ENCODE assay signal across 25 cellular contexts in the genomic region with DNA sequence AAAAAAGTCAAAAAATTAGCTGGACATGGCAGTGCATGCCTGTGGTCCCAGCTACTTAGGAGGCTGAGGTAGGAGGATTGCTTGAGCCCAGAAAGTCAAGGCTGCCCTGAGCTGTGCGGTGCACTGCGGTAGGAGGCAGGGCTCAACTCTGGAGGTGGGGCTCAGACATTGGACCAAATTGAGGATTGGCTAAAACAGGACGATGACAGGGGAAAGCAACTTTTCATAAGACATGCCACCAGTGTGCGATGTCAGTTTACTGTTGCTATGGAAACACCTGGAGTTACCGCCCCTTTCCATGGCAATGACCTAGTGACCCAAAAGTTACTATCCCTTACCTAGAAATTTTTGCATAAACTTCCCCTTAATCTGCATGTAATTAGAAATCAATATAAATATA.
DNase-seq lines count a peak whose midpoint lies in the region; ATAC-seq and TF ChIP-seq lines count a peak whose summit lies in the region.
"Had no signal": no experiment of that assay in that cellular context is flagged by ENCODE, and none has a peak within 500 bp of the region (broad histone marks: within the 10 kb centered on the region; RNA-seq: fewer than 3 reads in every experiment).

No MANE protein-coding gene starts in this region.

- no peak for TF ChIP-seq EP300 in neural cell (conservative IDR thresholded peaks at IDR 0.05; ENCODE audit: poor library complexity, severe bottlenecking)

- 67 to 69% methylated on average over 3 to 5 of the region's 5 CpGs for WGBS in esophagus squamous epithelium, 2 donors

- intact Hi-C loops in esophagus squamous epithelium (cut with DNase I) = no loop called here

- H3K9ac ChIP-seq in Karpas-422 (ENCODE audit: low read length) (peak overlapping the region; percentile 71), neural cell (ENCODE audit: low read length) (peak overlapping the region; percentile 61)

- H3F3A ChIP-seq in neural cell (ENCODE audit: insufficient read depth, low read length, poor library complexity, severe bottlenecking) = no peaks in the 10 kb centered on the region

- TF ChIP-seq CTCF in WERI-Rb-1 (IDR thresholded peaks at IDR 0.05; ENCODE audit: low read depth, low read length) (no peak), neural cell (IDR thresholded peaks at IDR 0.05; ENCODE audit: poor library complexity, severe bottlenecking) (no peak), esophagus squamous epithelium (IDR thresholded peaks at IDR 0.05) (no peak)

- peak overlapping the region; percentile 57; the same call in 1 of the 2 replicates for H3K4me3 ChIP-seq in Karpas-422 (ENCODE audit: low read length)
- no peak overlapping the region for H3K4me3 ChIP-seq in WERI-Rb-1 (ENCODE audit: low read depth, low read length)
- H3K4me3 ChIP-seq in neural cell (ENCODE audit: low read length) = peak overlapping the region; percentile 55
- no peak overlapping the region for H3K4me3 ChIP-seq in esophagus squamous epithelium
- H3K4me3 ChIP-seq: GM12878, SJSA1, spleen, thoracic aorta had no signal

- H3K27ac ChIP-seq in Karpas-422 (ENCODE audit: low read length) (peak overlapping the region; percentile 97), WERI-Rb-1 (peak overlapping the region; percentile 89), neural cell (ENCODE audit: low read length) (peak overlapping the region; percentile 88), esophagus squamous epithelium (no peak overlapping the region)
- H3K27ac ChIP-seq: brain microvascular endothelial cell, foreskin keratinocyte, SJSA1, spleen, thoracic aorta had no signal

- ATAC-seq in HG02759 (IDR thresholded peaks at IDR 0.05; ENCODE audit: unreplicated experiment) = no peak
- ATAC-seq: left lobe of liver; naive thymus-derived CD4-positive, alpha-beta T cell had no signal

- H3K4me2 ChIP-seq in Karpas-422 (ENCODE audit: low read depth, low read length, poor library complexity, severe bottlenecking) = peak overlapping the region; percentile 88
- H3K4me2 ChIP-seq in neural cell (ENCODE audit: low read length) = no peak overlapping the region

- no peak for TF ChIP-seq POLR2A in esophagus squamous epithelium (IDR thresholded peaks at IDR 0.05)

- no peak overlapping the region for H2AFZ ChIP-seq in Karpas-422 (ENCODE audit: low read length)
- no peak overlapping the region for H2AFZ ChIP-seq in neural cell (ENCODE audit: low read depth, low read length)

- H3K36me3 ChIP-seq in Karpas-422 (ENCODE audit: insufficient read depth, low read length) (no peaks in the 10 kb centered on the region), WERI-Rb-1 (peaks cover 6% of the 10 kb centered on the region), neural cell (ENCODE audit: insufficient read depth, low read length) (no peaks in the 10 kb centered on the region), esophagus squamous epithelium (no peaks in the 10 kb centered on the region)
- H3K36me3 ChIP-seq: brain microvascular endothelial cell, SJSA1, spleen, thoracic aorta had no signal

- H3K4me1 ChIP-seq in Karpas-422 (ENCODE audit: low read length) (peaks cover 59% of the 10 kb centered on the region), esophagus squamous epithelium (no peaks in the 10 kb centered on the region)
- H3K4me1 ChIP-seq: SJSA1 had no signal

- no peaks in the 10 kb centered on the region for H3K9me2 ChIP-seq in Karpas-422 (replicated peaks; ENCODE audit: insufficient read depth, low read length)
- H3K9me2 ChIP-seq in neural cell (ENCODE audit: insufficient read depth, low read length) = no peaks in the 10 kb centered on the region

- DNase-seq in DMS79 (lab: John Stamatoyannopoulos, UW) (peak; percentile 25), DMS79 treated with DMSO at 0.1 percent for 48 hours (lab: John Stamatoyannopoulos, UW) (no peak), Karpas-422 (peak; percentile 93), WERI-Rb-1 (no peak), cerebellar cortex (ENCODE audit: low spot score) (no peak), esophagus squamous epithelium (lab: John Stamatoyannopoulos, UW) (no peak)
- DNase-seq: 8988T; activated CD4-positive, alpha-beta T cell treated with anti-CD3 and anti-CD28 coated beads for 4 hours; activated gamma-delta T cell treated with Interleukin-2 at 50 U/mL for 16 hours; activated T-cell treated with anti-CD3 and anti-CD28 coated beads, Interleukin-2, amount 50 U/mL, for 24 hours; brain microvascular endothelial cell; DND-41; effector CD8-positive, alpha-beta T cell; H9; naive thymus-derived CD4-positive, alpha-beta T cell; NCI-H1930; stimulated activated CD4-positive, alpha-beta T cell treated with anti-CD3 and anti-CD28 coated beads, Interleukin-4, amount 100 ng/mL, for 24 hours had no signal

- H3K79me2 ChIP-seq in Karpas-422 (ENCODE audit: low read length) = no peaks in the 10 kb centered on the region
- H3K79me2 ChIP-seq in neural cell (replicated peaks; ENCODE audit: insufficient read depth, low read length) = no peaks in the 10 kb centered on the region

- H3K9me3 ChIP-seq in Karpas-422 (ENCODE audit: low read length) = no peaks in the 10 kb centered on the region
- H3K9me3 ChIP-seq in WERI-Rb-1 (ENCODE audit: severe bottlenecking) = no peaks in the 10 kb centered on the region
- H3K9me3 ChIP-seq in neural cell (ENCODE audit: low read length) = no peaks in the 10 kb centered on the region
- no peaks in the 10 kb centered on the region for H3K9me3 ChIP-seq in esophagus squamous epithelium
- H3K9me3 ChIP-seq: SJSA1, spleen, thoracic aorta had no signal

- no peaks in the 10 kb centered on the region for H3K27me3 ChIP-seq in Karpas-422 (ENCODE audit: low read length)
- H3K27me3 ChIP-seq in WERI-Rb-1 (ENCODE audit: insufficient read depth, low read depth, severe bottlenecking) = no peaks in the 10 kb centered on the region
- H3K27me3 ChIP-seq in neural cell (ENCODE audit: insufficient read depth, low read depth, low read length) = no peaks in the 10 kb centered on the region
- H3K27me3 ChIP-seq in esophagus squamous epithelium = peaks cover 0 to 84% (median 0%) of the 10 kb centered on the region in 4 donors
- H3K27me3 ChIP-seq: brain microvascular endothelial cell had no signal

- no peaks in the 10 kb centered on the region for H4K20me1 ChIP-seq in Karpas-422 (ENCODE audit: insufficient read depth, low read depth, low read length)
- H4K20me1 ChIP-seq in neural cell (ENCODE audit: insufficient read depth) = no peaks in the 10 kb centered on the region

- TF ChIP-seq RAD21 in neural cell (conservative IDR thresholded peaks at IDR 0.05) = no peak

TF ChIP-seq in neural cell, 6 proteins besides CTCF, POLR2A, EP300 and RAD21:
- no peak for TF ChIP-seq POLR2AphosphoS5 (IDR thresholded peaks at IDR 0.05)
- TF ChIP-seq EZH2 (IDR thresholded peaks at IDR 0.05; ENCODE audit: borderline replicate concordance, insufficient read depth, low read length, poor library complexity, severe bottlenecking) = no peak
- TF ChIP-seq MXI1 (conservative IDR thresholded peaks at IDR 0.05; ENCODE audit: poor library complexity, severe bottlenecking) = no peak
- TF ChIP-seq SMC3 (conservative IDR thresholded peaks at IDR 0.05; ENCODE audit: poor library complexity) = no peak
- TF ChIP-seq, protein P1, sequence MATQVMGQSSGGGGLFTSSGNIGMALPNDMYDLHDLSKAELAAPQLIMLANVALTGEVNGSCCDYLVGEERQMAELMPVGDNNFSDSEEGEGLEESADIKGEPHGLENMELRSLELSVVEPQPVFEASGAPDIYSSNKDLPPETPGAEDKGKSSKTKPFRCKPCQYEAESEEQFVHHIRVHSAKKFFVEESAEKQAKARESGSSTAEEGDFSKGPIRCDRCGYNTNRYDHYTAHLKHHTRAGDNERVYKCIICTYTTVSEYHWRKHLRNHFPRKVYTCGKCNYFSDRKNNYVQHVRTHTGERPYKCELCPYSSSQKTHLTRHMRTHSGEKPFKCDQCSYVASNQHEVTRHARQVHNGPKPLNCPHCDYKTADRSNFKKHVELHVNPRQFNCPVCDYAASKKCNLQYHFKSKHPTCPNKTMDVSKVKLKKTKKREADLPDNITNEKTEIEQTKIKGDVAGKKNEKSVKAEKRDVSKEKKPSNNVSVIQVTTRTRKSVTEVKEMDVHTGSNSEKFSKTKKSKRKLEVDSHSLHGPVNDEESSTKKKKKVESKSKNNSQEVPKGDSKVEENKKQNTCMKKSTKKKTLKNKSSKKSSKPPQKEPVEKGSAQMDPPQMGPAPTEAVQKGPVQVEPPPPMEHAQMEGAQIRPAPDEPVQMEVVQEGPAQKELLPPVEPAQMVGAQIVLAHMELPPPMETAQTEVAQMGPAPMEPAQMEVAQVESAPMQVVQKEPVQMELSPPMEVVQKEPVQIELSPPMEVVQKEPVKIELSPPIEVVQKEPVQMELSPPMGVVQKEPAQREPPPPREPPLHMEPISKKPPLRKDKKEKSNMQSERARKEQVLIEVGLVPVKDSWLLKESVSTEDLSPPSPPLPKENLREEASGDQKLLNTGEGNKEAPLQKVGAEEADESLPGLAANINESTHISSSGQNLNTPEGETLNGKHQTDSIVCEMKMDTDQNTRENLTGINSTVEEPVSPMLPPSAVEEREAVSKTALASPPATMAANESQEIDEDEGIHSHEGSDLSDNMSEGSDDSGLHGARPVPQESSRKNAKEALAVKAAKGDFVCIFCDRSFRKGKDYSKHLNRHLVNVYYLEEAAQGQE (IDR thresholded peaks at IDR 0.05; ENCODE audit: borderline replicate concordance) = no peak
- TF ChIP-seq TAF1 (IDR thresholded peaks at IDR 0.05; ENCODE audit: low read depth) = no peak
TF ChIP-seq in neural cell: peak in this region for 0.

Comparison
In these comparisons a context has a peak if more than half of its experiments do, and no peak if none do; other contexts are left out.
1. DNase-seq: peak in DMS79 (single experiment) and Karpas-422 (single experiment); none in DMS79 treated with DMSO at 0.1 percent for 48 hours (single experiment), WERI-Rb-1 (single experiment), cerebellar cortex (single experiment) and esophagus squamous epithelium (single experiment).
2. H3K27ac ChIP-seq: peak in Karpas-422 (single experiment), WERI-Rb-1 (single experiment) and neural cell (single experiment); none in esophagus squamous epithelium (0 of 4).
3. H3K4me3 ChIP-seq: peak in Karpas-422 (single experiment) and neural cell (single experiment); none in WERI-Rb-1 (single experiment) and esophagus squamous epithelium (0 of 4).